ENCODE assay signal across 8 cellular contexts in genomic region chr13:113297370-113297871, GRCh38. TPM values are rescaled to one million over a fixed set of nuclear protein-coding genes. Genes with fewer than 3 reads are reported as not detected.
DNase-seq lines count a peak whose midpoint lies in the region; ATAC-seq lines count a peak whose summit lies in the region.

No MANE protein-coding gene starts in this region.

- DNase-seq in DMS53 (lab: John Stamatoyannopoulos, UW), result peak; percentile 15
- DNase-seq in DMS53 treated with DMSO at 0.1 percent for 48 hours (lab: John Stamatoyannopoulos, UW; ENCODE audit: unreplicated experiment), result no peak
- peak; percentile 31 for DNase-seq in SK-MEL-5 (ENCODE audit: low read depth, low spot score)
- DNase-seq in amniotic epithelial cell (ENCODE audit: low read depth), result peak; percentile 10
- DNase-seq in left kidney (ENCODE audit: low read depth, low spot score), result peak; percentile 44
- DNase-seq in stimulated activated CD8-positive, alpha-beta memory T cell treated with anti-CD3 and anti-CD28 coated beads, Interleukin-12 subunit alpha, Interleukin-12 subunit beta, amount 100 ng/mL, for 1 hour (ENCODE audit: low read depth), result peak; percentile 37
- DNase-seq in occipital lobe (lab: John Stamatoyannopoulos, UW), result no peak

- ATAC-seq in HG02852 (IDR thresholded peaks at IDR 0.05; ENCODE audit: unreplicated experiment), result peak; percentile 42

- in situ Hi-C loops in SK-MEL-5 (cut with HindIII; ENCODE audit: low pct_unique_long_range_greater_than_20kb, low sequenced_read_pairs), result no loop called here

RNA-seq across cellular contexts. Expression of gene LAMP1, which starts 0.4 kb away (rescaled TPM):
- total RNA-seq in SK-MEL-5 (2014; rRNA removed; shearing (Covaris generic)), result 264 and 275 TPM in 2 replicates
- polyA plus RNA-seq in SK-MEL-5 (2015; cell fraction: cytosol; rRNA removed), result 435 and 473 TPM in 2 replicates
- 82.9 and 88.3 TPM in 2 replicates for polyA plus RNA-seq in SK-MEL-5 (2015; cell fraction: nucleus; rRNA removed)
- 55.1 TPM for total RNA-seq in occipital lobe

Comparison
In these comparisons a context has a peak if more than half of its experiments do, and no peak if none do; other contexts are left out.
1. DNase-seq: peak in DMS53 (single experiment), SK-MEL-5 (single experiment), amniotic epithelial cell (single experiment), left kidney (single experiment) and stimulated activated CD8-positive, alpha-beta memory T cell treated with anti-CD3 and anti-CD28 coated beads, Interleukin-12 subunit alpha, Interleukin-12 subunit beta, amount 100 ng/mL, for 1 hour (single experiment); none in DMS53 treated with DMSO at 0.1 percent for 48 hours (single experiment) and occipital lobe (single experiment).